ENCODE assay signal across 14 cellular contexts in genomic region chr1:117573386-117574040, GRCh38. TPM values are rescaled to one million over a fixed set of nuclear protein-coding genes. Genes with fewer than 3 reads are reported as not detected.
A peak's percentile ranks its signal among the peaks of the same experiment; 100 is the strongest.
DNase-seq lines count a peak whose midpoint lies in the region; ATAC-seq and TF ChIP-seq lines count a peak whose summit lies in the region.
"Had no signal": no experiment of that assay in that cellular context is flagged by ENCODE, and none has a peak within 500 bp of the region (broad histone marks: within the 10 kb centered on the region; RNA-seq: fewer than 3 reads in every experiment).

No MANE protein-coding gene starts in this region.

- H3K36me3 ChIP-seq in PC-3 (ENCODE audit: low read depth, low read length) (no peaks in the 10 kb centered on the region), colonic mucosa (no peaks in the 10 kb centered on the region)

- H3K9me3 ChIP-seq in PC-3 (ENCODE audit: low read length) (no peaks in the 10 kb centered on the region), colonic mucosa (no peaks in the 10 kb centered on the region)

- no peak overlapping the region for H2AFZ ChIP-seq in PC-3 (ENCODE audit: low read length)

- no peak overlapping the region for H3K27ac Mint-ChIP-seq in activated naive CD4-positive, alpha-beta T cell treated with anti-CD3 and anti-CD28 coated beads for 36 hours
- peak overlapping the region; percentile 71 for H3K27ac Mint-ChIP-seq in stimulated activated memory B cell treated with anti-CD40 and anti-IgM and Interleukin-4, amounts not matched to agents 10 μg/mL and 1 μg/mL and 100 μg/mL, for 72 hours

- ATAC-seq in PC-3 (peak; percentile 42; the same call in 1 of the 2 replicates), GM18873 (IDR thresholded peaks at IDR 0.05; ENCODE audit: low FRiP score, unreplicated experiment) (no peak), GM21390 (IDR thresholded peaks at IDR 0.05; ENCODE audit: unreplicated experiment) (no peak)
- no peak for ATAC-seq in stimulated activated memory B cell treated with anti-CD40 and anti-IgM and Interleukin-4, amounts not matched to agents 10 μg/mL and 1 μg/mL and 100 μg/mL, for 72 hours

- H3K4me3 Mint-ChIP-seq in activated naive CD4-positive, alpha-beta T cell treated with anti-CD3 and anti-CD28 coated beads for 36 hours, result no peak overlapping the region
- H3K4me3 Mint-ChIP-seq in stimulated activated memory B cell treated with anti-CD40 and anti-IgM and Interleukin-4, amounts not matched to agents 10 μg/mL and 1 μg/mL and 100 μg/mL, for 72 hours, result no peak overlapping the region

- peak; percentile 60 for DNase-seq in activated naive CD4-positive, alpha-beta T cell treated with anti-CD3 and anti-CD28 coated beads for 36 hours
- no peak for DNase-seq in activated naive CD4-positive, alpha-beta T cell (lab: John Stamatoyannopoulos, UW)
- peak; percentile 14 for DNase-seq in PC-3
- peak; percentile 59 for DNase-seq in colonic mucosa
- no peak for DNase-seq in GM19240 (ENCODE audit: insufficient read length, low spot score)
- DNase-seq: AML-193; caudate nucleus; naive B cell; NCI-H1694; NK-92 treated with Interleukin-12 subunit alpha and Interleukin-12 subunit beta, amount 100 ng/mL, for 24 hours; small intestine had no signal

- CTCF ChIA-PET in activated naive CD4-positive, alpha-beta T cell treated with anti-CD3 and anti-CD28 coated beads for 36 hours (lab: Charles Lee), result interaction anchor here (0.7 to 1.6 kb wide), 4 partner anchors 38 to 186 kb away, joined by 3 to 4 read pairs (median 4); no protein-coding TSS in a partner anchor
- CTCF ChIA-PET in PC-3 (lab: Charles Lee), result no interaction called here

- H3K27me3 ChIP-seq in PC-3 (ENCODE audit: low read length) (no peaks in the 10 kb centered on the region), colonic mucosa (no peaks in the 10 kb centered on the region)

- H3K9ac ChIP-seq in PC-3 (ENCODE audit: low read length), result no peak overlapping the region
- H3K9ac ChIP-seq in colonic mucosa (ENCODE audit: low read depth in 2 of 2, low read length in 2 of 2), result no peak overlapping the region

- no TSS peak for BruUV-seq in PC-3 (replicated peaks; lab: Mats Ljungman, UMichigan)

- no peaks in the 10 kb centered on the region for H3K27me3 Mint-ChIP-seq in activated naive CD4-positive, alpha-beta T cell treated with anti-CD3 and anti-CD28 coated beads for 36 hours (ENCODE audit: low read depth)
- no peaks in the 10 kb centered on the region for H3K27me3 Mint-ChIP-seq in stimulated activated memory B cell treated with anti-CD40 and anti-IgM and Interleukin-4, amounts not matched to agents 10 μg/mL and 1 μg/mL and 100 μg/mL, for 72 hours

- peaks cover 22% of the 10 kb centered on the region for H3K4me1 ChIP-seq in PC-3 (ENCODE audit: insufficient read depth, low read length)
- H3K4me1 ChIP-seq in colonic mucosa, result peaks cover 17% of the 10 kb centered on the region

- TF ChIP-seq CTCF in PC-3 (conservative IDR thresholded peaks at IDR 0.05; ENCODE audit: low read depth, low read length) (no peak), colonic mucosa (IDR thresholded peaks at IDR 0.05) (no peak)

- no peaks in the 10 kb centered on the region for H4K20me1 ChIP-seq in PC-3 (ENCODE audit: low read length)

- no peaks in the 10 kb centered on the region for H3K9me3 Mint-ChIP-seq in activated naive CD4-positive, alpha-beta T cell treated with anti-CD3 and anti-CD28 coated beads for 36 hours
- H3K9me3 Mint-ChIP-seq in stimulated activated memory B cell treated with anti-CD40 and anti-IgM and Interleukin-4, amounts not matched to agents 10 μg/mL and 1 μg/mL and 100 μg/mL, for 72 hours, result no peaks in the 10 kb centered on the region
- H3K9me3 Mint-ChIP-seq: naive B cell had no signal

- peaks cover 12% of the 10 kb centered on the region for H3K4me1 Mint-ChIP-seq in activated naive CD4-positive, alpha-beta T cell treated with anti-CD3 and anti-CD28 coated beads for 36 hours (ENCODE audit: low read depth)
- peaks cover 17% of the 10 kb centered on the region for H3K4me1 Mint-ChIP-seq in stimulated activated memory B cell treated with anti-CD40 and anti-IgM and Interleukin-4, amounts not matched to agents 10 μg/mL and 1 μg/mL and 100 μg/mL, for 72 hours

- POLR2A ChIA-PET in PC-3 (lab: Charles Lee; ENCODE audit: unreplicated experiment), result no interaction called here

- H3F3A ChIP-seq in PC-3 (ENCODE audit: low read length, unreplicated experiment), result no peaks in the 10 kb centered on the region

- H3K36me3 Mint-ChIP-seq in activated naive CD4-positive, alpha-beta T cell treated with anti-CD3 and anti-CD28 coated beads for 36 hours (ENCODE audit: low read depth), result no peaks in the 10 kb centered on the region
- no peaks in the 10 kb centered on the region for H3K36me3 Mint-ChIP-seq in stimulated activated memory B cell treated with anti-CD40 and anti-IgM and Interleukin-4, amounts not matched to agents 10 μg/mL and 1 μg/mL and 100 μg/mL, for 72 hours
- H3K36me3 Mint-ChIP-seq: naive B cell had no signal

- intact Hi-C loops in activated naive CD4-positive, alpha-beta T cell treated with anti-CD3 and anti-CD28 coated beads for 36 hours (cut with micrococcal nuclease), result no loop called here
- intact Hi-C loops in PC-3 (cut with micrococcal nuclease), result no loop called here
- intact Hi-C loops in colonic mucosa (cut with DNase I), result no loop called here

- no peak overlapping the region for H3K4me2 ChIP-seq in PC-3 (ENCODE audit: low read length)

- H3K4me3 ChIP-seq in PC-3 (ENCODE audit: low read length) (no peak overlapping the region), colonic mucosa (no peak overlapping the region)

- H3K27ac ChIP-seq in PC-3 (ENCODE audit: low read length), result no peak overlapping the region
- no peak overlapping the region for H3K27ac ChIP-seq in colonic mucosa

- no peaks in the 10 kb centered on the region for H3K79me2 ChIP-seq in PC-3 (ENCODE audit: low read length)

- no peaks in the 10 kb centered on the region for H3K9me2 ChIP-seq in PC-3 (replicated peaks; ENCODE audit: low read length)

RNA-seq across cellular contexts. Expression of gene TENT5C, which starts 32.3 kb away (rescaled TPM):
- total RNA-seq in activated naive CD4-positive, alpha-beta T cell treated with anti-CD3 and anti-CD28 coated beads for 36 hours, result 10 to 100 TPM; 10.7 to 11.2 TPM
- total RNA-seq in PC-3 (2014; rRNA removed), result 2.2 and 2.4 TPM in 2 replicates
- 10 to 100 TPM; 40.7 to 58.5 TPM for total RNA-seq in colonic mucosa

Comparison
In these comparisons a context has a peak if more than half of its experiments do, and no peak if none do; other contexts are left out.
1. DNase-seq: peak in activated naive CD4-positive, alpha-beta T cell treated with anti-CD3 and anti-CD28 coated beads for 36 hours (single experiment), PC-3 (single experiment) and colonic mucosa (single experiment); none in activated naive CD4-positive, alpha-beta T cell (0 of 4) and GM19240 (single experiment).